25 cellular contexts compared by ENCODE assay signal in the genomic region with DNA sequence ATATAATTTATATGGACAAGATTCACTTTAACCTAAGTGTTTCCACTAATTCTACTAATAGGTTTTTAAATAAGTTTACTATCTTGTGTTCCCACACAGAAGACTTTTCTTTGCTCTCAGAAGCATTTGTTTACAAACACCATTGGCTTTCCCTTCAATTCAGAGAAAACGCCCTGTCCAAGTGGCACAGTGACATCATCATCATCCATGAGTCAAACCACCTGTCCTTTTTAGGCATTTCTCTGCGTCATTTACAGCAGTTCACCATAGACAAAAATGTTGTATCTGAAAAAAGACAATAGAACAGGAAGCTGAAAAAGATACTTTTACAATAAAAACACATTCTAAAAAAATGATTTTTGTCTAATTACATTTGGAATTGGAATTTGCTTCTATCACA. TPM values are rescaled to one million over a fixed set of nuclear protein-coding genes. Genes with fewer than 3 reads are reported as not detected.
"Had no signal": no experiment of that assay in that cellular context is flagged by ENCODE, and none has a peak within 500 bp of the region (broad histone marks: within the 10 kb centered on the region; RNA-seq: fewer than 3 reads in every experiment).

No MANE protein-coding gene starts in this region.

- H3K4me3 ChIP-seq: hepatocyte, smooth muscle cell, transverse colon had no signal

- H3K9me3 ChIP-seq: transverse colon had no signal

- H3K27ac ChIP-seq: brain microvascular endothelial cell, epithelial cell of prostate, hepatocyte, parathyroid adenoma, transverse colon, VCaP had no signal

- H3K9me3 Mint-ChIP-seq: activated CD4-positive, alpha-beta T cell treated with anti-CD3 and anti-CD28 coated beads, Interleukin-2, amount 10 ng/mL, durations not matched to agents 7 days and 5 days; activated CD8-positive, alpha-beta T cell treated with anti-CD3 and anti-CD28 coated beads for 36 hours; activated naive CD4-positive, alpha-beta T cell treated with anti-CD3 and anti-CD28 coated beads, Interleukin-2, amount 50 U/mL, for 72 hours; central memory CD8-positive, alpha-beta T cell; nephron progenitor cell; stimulated activated naive B cell treated with anti-CD40 and anti-IgM and Interleukin-4, amounts not matched to agents 10 μg/mL and 1 μg/mL and 100 μg/mL, for 72 hours; T-cell; T-helper 2 cell treated with Interferon-gamma antibody and Interleukin-4, amounts not matched to agents 5 μg/mL and 100 μg/mL, for 36 hours had no signal

- H3K4me3 Mint-ChIP-seq: activated CD4-positive, alpha-beta T cell treated with anti-CD3 and anti-CD28 coated beads, Interleukin-2, amount 10 ng/mL, durations not matched to agents 7 days and 5 days; activated CD8-positive, alpha-beta T cell treated with anti-CD3 and anti-CD28 coated beads for 36 hours; central memory CD8-positive, alpha-beta T cell; nephron progenitor cell; stimulated activated naive B cell treated with anti-CD40 and anti-IgM and Interleukin-4, amounts not matched to agents 10 μg/mL and 1 μg/mL and 100 μg/mL, for 72 hours; T-cell; T-helper 2 cell treated with Interferon-gamma antibody and Interleukin-4, amounts not matched to agents 5 μg/mL and 100 μg/mL, for 36 hours had no signal

- H3K27me3 ChIP-seq: brain microvascular endothelial cell, hepatocyte, transverse colon had no signal

- H3K4me1 ChIP-seq: parathyroid adenoma had no signal

- H3K4me1 Mint-ChIP-seq: activated CD4-positive, alpha-beta T cell treated with anti-CD3 and anti-CD28 coated beads, Interleukin-2, amount 10 ng/mL, durations not matched to agents 7 days and 5 days; central memory CD8-positive, alpha-beta T cell had no signal

- H3K4me2 ChIP-seq: hepatocyte, smooth muscle cell had no signal

- H3K36me3 Mint-ChIP-seq: activated naive CD4-positive, alpha-beta T cell treated with anti-CD3 and anti-CD28 coated beads, Interleukin-2, amount 50 U/mL, for 72 hours had no signal

- H3K9ac ChIP-seq: parathyroid adenoma had no signal

- DNase-seq: activated CD4-positive, alpha-beta T cell treated with anti-CD3 and anti-CD28 coated beads, Interleukin-2, amount 10 ng/mL, durations not matched to agents 7 days and 5 days; activated CD8-positive, alpha-beta T cell treated with anti-CD3 and anti-CD28 coated beads for 36 hours; aorta; brain microvascular endothelial cell; foreskin melanocyte; glutamatergic neuron; kidney glomerular epithelial cell; left ventricle myocardium superior; nephron progenitor cell; right cardiac atrium; stimulated activated CD4-positive, alpha-beta T cell treated with anti-CD3 and anti-CD28 coated beads, Interleukin-15, amount 100 ng/mL, for 24 hours; stimulated activated CD8-positive, alpha-beta memory T cell treated with anti-CD3 and anti-CD28 coated beads, Interleukin-4, amount 100 ng/mL, for 48 hours; stimulated activated naive B cell treated with anti-CD40 and anti-IgM and Interleukin-4, amounts not matched to agents 10 μg/mL and 1 μg/mL and 100 μg/mL, for 72 hours; T-cell; transverse colon had no signal

- H3K27ac Mint-ChIP-seq: activated CD4-positive, alpha-beta T cell treated with anti-CD3 and anti-CD28 coated beads, Interleukin-2, amount 10 ng/mL, durations not matched to agents 7 days and 5 days; activated CD8-positive, alpha-beta T cell treated with anti-CD3 and anti-CD28 coated beads for 36 hours; nephron progenitor cell; stimulated activated naive B cell treated with anti-CD40 and anti-IgM and Interleukin-4, amounts not matched to agents 10 μg/mL and 1 μg/mL and 100 μg/mL, for 72 hours; T-cell; T-helper 2 cell treated with Interferon-gamma antibody and Interleukin-4, amounts not matched to agents 5 μg/mL and 100 μg/mL, for 36 hours had no signal

- H2AFZ ChIP-seq: hepatocyte, parathyroid adenoma had no signal

- ATAC-seq: activated CD4-positive, CD25-positive, alpha-beta regulatory T cell treated with anti-CD3 and anti-CD28 coated beads, Interleukin-2, amount 50 U/mL, for 24 hours; activated CD8-positive, alpha-beta T cell treated with anti-CD3 and anti-CD28 coated beads for 36 hours; activated naive CD4-positive, alpha-beta T cell treated with anti-CD3 and anti-CD28 coated beads, Interleukin-2, amount 50 U/mL, for 72 hours; left ventricle myocardium superior; right cardiac atrium; stimulated activated naive B cell treated with anti-CD40 and anti-IgM and Interleukin-4, amounts not matched to agents 10 μg/mL and 1 μg/mL and 100 μg/mL, for 72 hours; T-cell had no signal

- H3K36me3 ChIP-seq: brain microvascular endothelial cell, transverse colon had no signal

- H3K27me3 Mint-ChIP-seq: activated CD4-positive, alpha-beta T cell treated with anti-CD3 and anti-CD28 coated beads, Interleukin-2, amount 10 ng/mL, durations not matched to agents 7 days and 5 days; activated CD8-positive, alpha-beta T cell treated with anti-CD3 and anti-CD28 coated beads for 36 hours; central memory CD8-positive, alpha-beta T cell; stimulated activated naive B cell treated with anti-CD40 and anti-IgM and Interleukin-4, amounts not matched to agents 10 μg/mL and 1 μg/mL and 100 μg/mL, for 72 hours; T-cell had no signal

RNA-seq across cellular contexts. Expression of a gene that starts 9.3 kb away (rescaled TPM):
- total RNA-seq: activated CD8-positive, alpha-beta T cell treated with anti-CD3 and anti-CD28 coated beads for 36 hours; activated naive CD4-positive, alpha-beta T cell treated with anti-CD3 and anti-CD28 coated beads, Interleukin-2, amount 50 U/mL, for 72 hours; aorta; left ventricle myocardium superior; mononuclear cell; right cardiac atrium had no signal
- polyA plus RNA-seq: aorta, smooth muscle cell had no signal
